Comparison of ENCODE assay signal across 1 cellular context in the genomic region with DNA sequence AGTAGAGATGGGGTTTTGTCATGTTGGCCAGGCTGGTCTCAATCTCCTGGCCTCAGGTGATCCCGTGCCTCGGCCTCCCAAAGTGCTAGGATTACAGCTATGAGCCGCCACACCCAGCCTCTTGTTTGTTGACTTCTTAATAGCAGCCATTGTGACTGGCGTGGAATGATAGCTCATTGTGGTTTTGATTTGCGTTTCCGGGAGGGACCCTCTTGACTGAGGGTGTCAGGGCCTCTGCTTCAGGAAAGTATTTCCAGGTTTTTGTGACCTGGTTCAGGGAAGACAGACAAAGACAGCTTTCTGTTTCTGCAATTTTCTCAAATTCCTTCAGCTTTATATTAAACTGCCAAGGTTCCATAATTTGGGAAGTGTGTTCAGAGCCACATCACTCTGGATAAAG.
TF ChIP-seq lines count a peak whose summit lies in the region.

No MANE protein-coding gene starts in this region.

TF ChIP-seq in SK-N-SH, 30 proteins besides CTCF, POLR2A, EP300 and RAD21 (continued from another document):
- no peak for TF ChIP-seq RXRA (IDR thresholded peaks at IDR 0.05; ENCODE audit: borderline replicate concordance, low read depth)
- TF ChIP-seq FOXJ3 (CRISPR knock-in tag; IDR thresholded peaks at IDR 0.05): no peak
- TF ChIP-seq CHD2 (IDR thresholded peaks at IDR 0.05; ENCODE audit: low read length, partially characterized antibody): no peak
- no peak for TF ChIP-seq ELF1 (IDR thresholded peaks at IDR 0.05)
- TF ChIP-seq, protein P1, sequence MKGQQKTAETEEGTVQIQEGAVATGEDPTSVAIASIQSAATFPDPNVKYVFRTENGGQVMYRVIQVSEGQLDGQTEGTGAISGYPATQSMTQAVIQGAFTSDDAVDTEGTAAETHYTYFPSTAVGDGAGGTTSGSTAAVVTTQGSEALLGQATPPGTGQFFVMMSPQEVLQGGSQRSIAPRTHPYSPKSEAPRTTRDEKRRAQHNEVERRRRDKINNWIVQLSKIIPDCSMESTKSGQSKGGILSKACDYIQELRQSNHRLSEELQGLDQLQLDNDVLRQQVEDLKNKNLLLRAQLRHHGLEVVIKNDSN (IDR thresholded peaks at IDR 0.05; ENCODE audit: borderline replicate concordance, low read depth): no peak
- no peak for TF ChIP-seq JUND (IDR thresholded peaks at IDR 0.05)
